ENCODE assay signal across 13 cellular contexts in the genomic region with DNA sequence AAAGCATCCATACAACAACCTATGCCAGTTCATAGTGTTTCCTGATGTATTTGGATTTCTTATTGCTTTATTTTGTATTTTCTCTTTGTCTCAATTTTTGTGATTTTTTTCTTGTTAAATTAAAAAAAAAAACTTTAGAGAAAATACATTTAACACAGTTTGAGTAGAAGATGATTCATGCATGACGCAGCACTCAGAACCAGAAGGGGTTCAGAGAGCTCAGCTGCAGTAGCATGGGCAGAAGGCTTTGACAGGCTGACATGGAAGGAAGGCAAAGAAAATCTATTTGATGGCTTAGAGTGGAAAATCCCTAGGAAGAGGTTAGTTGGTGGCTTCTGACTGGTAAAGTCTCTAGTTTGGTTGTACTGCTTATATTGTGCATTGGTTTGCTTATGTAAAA.
DNase-seq lines count a peak whose midpoint lies in the region; ATAC-seq and TF ChIP-seq lines count a peak whose summit lies in the region.
"Had no signal": no experiment of that assay in that cellular context is flagged by ENCODE, and none has a peak within 500 bp of the region (broad histone marks: within the 10 kb centered on the region; RNA-seq: fewer than 3 reads in every experiment).

No MANE protein-coding gene starts in this region.

- CTCF ChIA-PET in OCI-LY7 (lab: Charles Lee; ENCODE audit: unreplicated experiment), result no interaction called here

- intact Hi-C loops in OCI-LY7 (cut with micrococcal nuclease; ENCODE audit: unreplicated experiment), result no loop called here
- intact Hi-C loops in upper lobe of right lung (cut with DNase I), result no loop called here

- no peak overlapping the region for H3K4me2 ChIP-seq in OCI-LY7 (ENCODE audit: low read length)

- no peaks in the 10 kb centered on the region for H3K79me2 ChIP-seq in ACC112 (ENCODE audit: control insufficient read depth, insufficient read depth, low read length, unreplicated experiment)
- no peaks in the 10 kb centered on the region for H3K79me2 ChIP-seq in OCI-LY7 (ENCODE audit: insufficient read depth, low read depth, low read length)

- H3K36me3 ChIP-seq in ACC112 (ENCODE audit: insufficient read depth, low read length) (no peaks in the 10 kb centered on the region), OCI-LY7 (ENCODE audit: insufficient read depth, low read length) (no peaks in the 10 kb centered on the region), upper lobe of right lung (no peaks in the 10 kb centered on the region)

- no peak for TF ChIP-seq CTCF in astrocyte of the cerebellum (IDR thresholded peaks at IDR 0.05; ENCODE audit: low read depth, low read length, missing control alignments)
- TF ChIP-seq CTCF in OCI-LY7 (conservative IDR thresholded peaks at IDR 0.05; ENCODE audit: low read length), result no peak
- no peak for TF ChIP-seq CTCF in upper lobe of right lung (IDR thresholded peaks at IDR 0.05)

- peaks cover 29% of the 10 kb centered on the region for H3K4me1 ChIP-seq in ACC112 (ENCODE audit: control insufficient read depth, insufficient read depth, low read length, unreplicated experiment)
- no peaks in the 10 kb centered on the region for H3K4me1 ChIP-seq in OCI-LY7 (ENCODE audit: insufficient read depth, low read length, poor library complexity, severe bottlenecking)
- no peaks in the 10 kb centered on the region for H3K4me1 ChIP-seq in upper lobe of right lung

- no peak overlapping the region for H2AFZ ChIP-seq in ACC112 (ENCODE audit: low read length, unreplicated experiment)
- no peak overlapping the region for H2AFZ ChIP-seq in OCI-LY7 (ENCODE audit: low read length)

- no peak for ATAC-seq in upper lobe of right lung

- H4K20me1 ChIP-seq in OCI-LY7 (ENCODE audit: insufficient read depth, low read length), result no peaks in the 10 kb centered on the region

- no peaks in the 10 kb centered on the region for H3K9me2 ChIP-seq in OCI-LY7 (ENCODE audit: insufficient read depth, low read length)

- no peak overlapping the region for H3K4me3 ChIP-seq in ACC112 (ENCODE audit: low read depth, low read length)
- H3K4me3 ChIP-seq in astrocyte of the cerebellum (ENCODE audit: low read depth, low read length), result no peak overlapping the region
- no peak overlapping the region for H3K4me3 ChIP-seq in OCI-LY7 (ENCODE audit: low read depth, low read length, poor library complexity, severe bottlenecking)
- H3K4me3 ChIP-seq in upper lobe of right lung, result no peak overlapping the region
- H3K4me3 ChIP-seq: SK-N-MC had no signal

- no TSS peak for BruUV-seq in OCI-LY7 (replicated peaks; lab: Mats Ljungman, UMichigan)

- DNase-seq in HS-5 (ENCODE audit: low read depth), result peak; percentile 24
- peak; percentile 11 for DNase-seq in astrocyte of the cerebellum (ENCODE audit: low read depth)
- DNase-seq in glomerular visceral epithelial cell (ENCODE audit: extremely low spot score), result peak; percentile 30
- no peak for DNase-seq in cerebellar cortex (ENCODE audit: low spot score)
- no peak for DNase-seq in D341Med (ENCODE audit: low spot score)
- no peak for DNase-seq in OCI-LY7 (ENCODE audit: low spot score)
- DNase-seq in upper lobe of right lung, result no peak
- DNase-seq: activated naive CD4-positive, alpha-beta T cell treated with anti-CD3 and anti-CD28 coated beads for 36 hours; H7; small intestine had no signal

- H3K27me3 ChIP-seq in ACC112 (ENCODE audit: insufficient read depth, low read length) (no peaks in the 10 kb centered on the region), upper lobe of right lung (no peaks in the 10 kb centered on the region)

- H3K27ac ChIP-seq in ACC112 (ENCODE audit: low read depth, low read length) (peak overlapping the region; percentile 35), OCI-LY7 (ENCODE audit: low read depth, low read length, poor library complexity, severe bottlenecking) (no peak overlapping the region), upper lobe of right lung (no peak overlapping the region)
- H3K27ac ChIP-seq: epithelial cell of prostate, SK-N-MC had no signal

- no peaks in the 10 kb centered on the region for H3K9me3 ChIP-seq in OCI-LY7 (ENCODE audit: low read length)
- H3K9me3 ChIP-seq in upper lobe of right lung, result no peaks in the 10 kb centered on the region

- in situ Hi-C loops in astrocyte of the cerebellum (cut with HindIII; ENCODE audit: low sequenced_read_pairs), result no loop called here

- POLR2A ChIA-PET in OCI-LY7 (lab: Charles Lee), result interaction anchor here (0.7 kb wide), 2 partner anchors 185 to 848 kb away, joined by 4 to 5 read pairs; no protein-coding TSS in a partner anchor

Comparison
In these comparisons a context has a peak if more than half of its experiments do, and no peak if none do; other contexts are left out.
1. DNase-seq: peak in HS-5 (single experiment), astrocyte of the cerebellum (single experiment) and glomerular visceral epithelial cell (single experiment); none in cerebellar cortex (single experiment), D341Med (single experiment), OCI-LY7 (single experiment) and upper lobe of right lung (single experiment).